ENCODE assay signal across 26 cellular contexts in the genomic region with DNA sequence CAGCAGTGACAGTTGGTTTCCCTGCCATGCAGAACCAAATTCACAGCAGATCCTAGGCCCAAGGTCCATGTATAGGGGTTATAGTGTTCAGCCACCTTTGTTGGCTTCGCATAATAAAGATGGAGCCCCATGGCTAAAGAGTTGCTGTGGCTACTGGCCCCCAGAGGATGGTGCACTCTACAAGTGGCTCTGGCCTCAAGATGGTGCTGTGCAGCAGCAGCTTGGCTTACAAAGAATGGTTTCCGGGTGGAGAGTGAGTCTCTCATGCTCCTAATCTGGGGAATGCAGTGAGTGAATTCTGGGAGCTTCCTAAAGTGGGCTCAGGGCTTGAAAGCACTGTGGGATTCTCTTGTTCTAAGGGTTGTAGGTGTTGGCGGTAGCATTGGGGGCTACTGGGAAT.
DNase-seq lines count a peak whose midpoint lies in the region; ATAC-seq and TF ChIP-seq lines count a peak whose summit lies in the region.
"Had no signal": no experiment of that assay in that cellular context is flagged by ENCODE, and none has a peak within 500 bp of the region (broad histone marks: within the 10 kb centered on the region; RNA-seq: fewer than 3 reads in every experiment).

No MANE protein-coding gene starts in this region.

- H3K36me3 ChIP-seq in neural progenitor cell = no peaks in the 10 kb centered on the region
- H3K36me3 ChIP-seq: BLaER1, gastrocnemius medialis, HAP-1 had no signal

- peaks cover 26% of the 10 kb centered on the region for H3K9me3 Mint-ChIP-seq in neural progenitor cell

- H3F3A ChIP-seq in neural progenitor cell (ENCODE audit: low read depth) = no peaks in the 10 kb centered on the region

- peak; percentile 61 for DNase-seq in NCI-H146 (lab: John Stamatoyannopoulos, UW)
- DNase-seq in NCI-H146 treated with DMSO at 0.1 percent for 48 hours (lab: John Stamatoyannopoulos, UW; ENCODE audit: unreplicated experiment) = no peak
- peak; percentile 23 for DNase-seq in HT1080 (ENCODE audit: low read depth)
- peak; percentile 5 for DNase-seq in UCSD-AML1 (lab: John Stamatoyannopoulos, UW; ENCODE audit: unreplicated experiment)
- peak; percentile 50 for DNase-seq in neural progenitor cell (ENCODE audit: low spot score)
- no peak for DNase-seq in GOT3 (lab: John Stamatoyannopoulos, UW)
- DNase-seq: activated naive CD4-positive, alpha-beta T cell treated with anti-CD3 and anti-CD28 coated beads for 36 hours; activated T-cell treated with anti-CD3 and anti-CD28 coated beads, Interleukin-2, amount 50 U/mL, for 48 hours; caudate nucleus; gastrocnemius medialis; GF-D8; kidney glomerular epithelial cell; MM.1S; natural killer cell; NCI-H2029; NCI-H446; T1000 had no signal

- H3K27me3 ChIP-seq in neural progenitor cell = no peaks in the 10 kb centered on the region
- H3K27me3 ChIP-seq: BLaER1, gastrocnemius medialis had no signal

- H3K4me2 ChIP-seq in neural progenitor cell = no peak overlapping the region
- H3K4me2 ChIP-seq: A549, BLaER1 had no signal

- H4K20me1 ChIP-seq in neural progenitor cell (ENCODE audit: low read depth) = no peaks in the 10 kb centered on the region
- H4K20me1 ChIP-seq: BLaER1 had no signal

- no peaks in the 10 kb centered on the region for H3K79me2 ChIP-seq in neural progenitor cell (ENCODE audit: low read depth)

- no peaks in the 10 kb centered on the region for H3K9me3 ChIP-seq in neural progenitor cell (ENCODE audit: low read depth)
- H3K9me3 ChIP-seq: A549, gastrocnemius medialis, HAP-1 had no signal

- H3K4me1 Mint-ChIP-seq in neural progenitor cell = no peaks in the 10 kb centered on the region
- H3K4me1 Mint-ChIP-seq: natural killer cell; stimulated activated memory B cell treated with anti-CD40 and anti-IgM and Interleukin-4, amounts not matched to agents 10 μg/mL and 1 μg/mL and 100 μg/mL, for 72 hours had no signal

- peaks cover 4% of the 10 kb centered on the region for H3K36me3 Mint-ChIP-seq in neural progenitor cell
- H3K36me3 Mint-ChIP-seq: natural killer cell; stimulated activated memory B cell treated with anti-CD40 and anti-IgM and Interleukin-4, amounts not matched to agents 10 μg/mL and 1 μg/mL and 100 μg/mL, for 72 hours had no signal

- no peak overlapping the region for H3K27ac Mint-ChIP-seq in neural progenitor cell
- H3K27ac Mint-ChIP-seq: activated naive CD4-positive, alpha-beta T cell treated with anti-CD3 and anti-CD28 coated beads for 36 hours; natural killer cell; stimulated activated memory B cell treated with anti-CD40 and anti-IgM and Interleukin-4, amounts not matched to agents 10 μg/mL and 1 μg/mL and 100 μg/mL, for 72 hours had no signal

- H3K27ac ChIP-seq in neural progenitor cell = no peak overlapping the region
- H3K27ac ChIP-seq: A549, BLaER1, gastrocnemius medialis, RWPE1 had no signal

- H3K4me3 ChIP-seq in neural progenitor cell = no peak overlapping the region
- H3K4me3 ChIP-seq: A549, BLaER1, gastrocnemius medialis, HAP-1 had no signal

- peak overlapping the region; percentile 90 for H2AFZ ChIP-seq in neural progenitor cell (replicated peaks)

- H3K4me1 ChIP-seq in neural progenitor cell = no peaks in the 10 kb centered on the region
- H3K4me1 ChIP-seq: A549, BLaER1, gastrocnemius medialis, HAP-1 had no signal

- peak; percentile 48 for TF ChIP-seq CTCF in neural progenitor cell (IDR thresholded peaks at IDR 0.05)

- no peak overlapping the region for H3K4me3 Mint-ChIP-seq in neural progenitor cell
- H3K4me3 Mint-ChIP-seq: activated naive CD4-positive, alpha-beta T cell treated with anti-CD3 and anti-CD28 coated beads for 36 hours; natural killer cell; stimulated activated memory B cell treated with anti-CD40 and anti-IgM and Interleukin-4, amounts not matched to agents 10 μg/mL and 1 μg/mL and 100 μg/mL, for 72 hours had no signal

- H3K9ac ChIP-seq in neural progenitor cell = no peak overlapping the region
- H3K9ac ChIP-seq: BLaER1 had no signal

- ATAC-seq in HG03045 (IDR thresholded peaks at IDR 0.05; ENCODE audit: unreplicated experiment) (no peak), HG02885 (IDR thresholded peaks at IDR 0.05; ENCODE audit: poor library complexity, unreplicated experiment) (no peak)
- ATAC-seq: activated CD4-positive, CD25-positive, alpha-beta regulatory T cell treated with anti-CD3 and anti-CD28 coated beads, Interleukin-2, amount 50 U/mL, for 24 hours; esophagus mucosa; gastrocnemius medialis; natural killer cell; stimulated activated memory B cell treated with anti-CD40 and anti-IgM and Interleukin-4, amounts not matched to agents 10 μg/mL and 1 μg/mL and 100 μg/mL, for 72 hours had no signal

- H3K27me3 Mint-ChIP-seq in neural progenitor cell (ENCODE audit: insufficient read depth, low read depth) = peaks cover 2% of the 10 kb centered on the region
- H3K27me3 Mint-ChIP-seq: stimulated activated memory B cell treated with anti-CD40 and anti-IgM and Interleukin-4, amounts not matched to agents 10 μg/mL and 1 μg/mL and 100 μg/mL, for 72 hours had no signal

Comparison
In these comparisons a context has a peak if more than half of its experiments do, and no peak if none do; other contexts are left out.
1. DNase-seq: peak in NCI-H146 (single experiment), HT1080 (single experiment), UCSD-AML1 (single experiment) and neural progenitor cell (single experiment); none in NCI-H146 treated with DMSO at 0.1 percent for 48 hours (single experiment) and GOT3 (single experiment).